Comparison of ENCODE assay signal across 9 cellular contexts in the genomic region with DNA sequence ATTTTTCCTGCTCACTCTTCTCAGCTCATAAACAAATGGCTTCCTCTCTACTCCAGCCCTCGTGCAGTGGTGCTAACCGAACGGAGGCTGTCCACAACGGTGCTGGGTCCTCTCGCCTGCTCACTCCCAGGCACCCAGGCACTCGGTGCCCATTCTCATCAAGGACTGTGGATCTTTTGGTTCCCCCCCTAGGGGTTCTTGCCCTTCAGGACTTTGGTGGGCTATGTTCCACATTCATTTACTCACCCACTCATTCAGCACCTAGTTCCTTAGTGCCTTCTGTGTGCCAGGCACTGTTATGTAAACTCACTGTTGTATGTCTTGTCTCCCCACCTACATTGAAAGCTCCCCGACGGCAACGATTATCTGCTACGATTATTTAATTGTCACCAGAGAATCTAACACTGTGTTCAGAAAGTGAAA.
A peak's percentile ranks its signal among the peaks of the same experiment; 100 is the strongest.
DNase-seq lines count a peak whose midpoint lies in the region; ATAC-seq, FAIRE-seq and TF ChIP-seq lines count a peak whose summit lies in the region.
"Had no signal": no experiment of that assay in that cellular context is flagged by ENCODE, and none has a peak within 500 bp of the region (broad histone marks: within the 10 kb centered on the region; RNA-seq: fewer than 3 reads in every experiment).

No MANE protein-coding gene starts in this region.

- no peak for FAIRE-seq in small intestine (lab: Jason Lieb, UNC)

- H3K27me3 Mint-ChIP-seq in activated CD8-positive, alpha-beta T cell treated with anti-CD3 and anti-CD28 coated beads, Interleukin-2, amount 10 ng/mL, durations not matched to agents 7 days and 5 days (ENCODE audit: low read depth) = no peaks in the 10 kb centered on the region

- intact Hi-C loops in IMR-90 (cut with micrococcal nuclease) = no loop called here

- ATAC-seq in IMR-90 (ENCODE audit: low read depth) (peak; percentile 56), HG03520 (IDR thresholded peaks at IDR 0.05; ENCODE audit: unreplicated experiment) (no peak), GM18519 (IDR thresholded peaks at IDR 0.05; ENCODE audit: low FRiP score, unreplicated experiment) (no peak), HG03196 (IDR thresholded peaks at IDR 0.05; ENCODE audit: unreplicated experiment) (no peak)
- ATAC-seq in activated CD8-positive, alpha-beta T cell treated with anti-CD3 and anti-CD28 coated beads, Interleukin-2, amount 10 ng/mL, durations not matched to agents 7 days and 5 days = peak; percentile 40

- H3K36me3 ChIP-seq in IMR-90 (ENCODE audit: control insufficient read depth, insufficient read depth, low read length) = no peaks in the 10 kb centered on the region
- H3K36me3 ChIP-seq in fibroblast of lung (ENCODE audit: control insufficient read depth, insufficient read depth, low read length) = no peaks in the 10 kb centered on the region
- H3K36me3 ChIP-seq in small intestine (ENCODE audit: control insufficient read depth in 2 of 2, insufficient read depth in 2 of 2, low read length in 2 of 2) = no peaks in the 10 kb centered on the region

- H4K91ac ChIP-seq in IMR-90 (ENCODE audit: insufficient read depth, low read depth, low read length) = peak overlapping the region; percentile 89

- H3K23ac ChIP-seq in IMR-90 (ENCODE audit: low read depth, low read length) = peak overlapping the region; percentile 89

- no peaks in the 10 kb centered on the region for H3K9me3 ChIP-seq in IMR-90 (ENCODE audit: control insufficient read depth, insufficient read depth, low read length)
- H3K9me3 ChIP-seq in fibroblast of lung (ENCODE audit: control insufficient read depth, insufficient read depth, low read depth, low read length) = no peaks in the 10 kb centered on the region
- H3K9me3 ChIP-seq in small intestine (ENCODE audit: control insufficient read depth, low read depth) = no peaks in the 10 kb centered on the region

- peak overlapping the region; percentile 87 for H3K14ac ChIP-seq in IMR-90 (replicated peaks; ENCODE audit: low read depth, low read length)

- H3K79me1 ChIP-seq in IMR-90 (ENCODE audit: low read depth in 1 of 2, low read length in 2 of 2) = peaks cover 17 to 33% of the 10 kb centered on the region in 2 experiments

- H3K27ac Mint-ChIP-seq in activated CD8-positive, alpha-beta T cell treated with anti-CD3 and anti-CD28 coated beads, Interleukin-2, amount 10 ng/mL, durations not matched to agents 7 days and 5 days = peak overlapping the region; percentile 91

- WGBS in IMR-90 (ENCODE audit: extremely low coverage in 2 of 2, insufficient read length in 1 of 2), 2 experiments = 11% methylated on average over 3 of the region's 10 CpGs; no CpG with 5 or more reads in 1 of the 2 experiments
- WGBS in small intestine, 3 donors = 42 to 82% (median 62%) methylated on average over 10 of the region's 10 CpGs

- peak overlapping the region; percentile 16; the same call in 1 of the 2 replicates for H3K4me3 ChIP-seq in IMR-90 (ENCODE audit: insufficient read depth, low read depth, low read length)
- peak overlapping the region in 3 of 4 experiments; percentile 2 to 32 (median 18) for H3K4me3 ChIP-seq in fibroblast of lung (replicated peaks in 1 of 4; ENCODE audit: control extremely low read depth in 1 of 4, insufficient read depth in 1 of 4, low read depth in 3 of 4, low read length in 4 of 4)
- peak overlapping the region in 1 of 2 donors; percentile 34 for H3K4me3 ChIP-seq in small intestine (ENCODE audit: low read depth in 1 of 2, low read length in 2 of 2)

- dilution Hi-C loops in IMR-90 (cut with HindIII; ENCODE audit: low sequenced_read_pairs, unreplicated experiment) = no loop called here

- peak overlapping the region; percentile 72 for H3K4me3 Mint-ChIP-seq in activated CD8-positive, alpha-beta T cell treated with anti-CD3 and anti-CD28 coated beads, Interleukin-2, amount 10 ng/mL, durations not matched to agents 7 days and 5 days

- peaks cover 89% of the 10 kb centered on the region for H3K4me1 Mint-ChIP-seq in activated CD8-positive, alpha-beta T cell treated with anti-CD3 and anti-CD28 coated beads, Interleukin-2, amount 10 ng/mL, durations not matched to agents 7 days and 5 days (ENCODE audit: low read depth)

- H3K9me1 ChIP-seq in IMR-90 (ENCODE audit: insufficient read depth, low read length) = peaks cover 12% of the 10 kb centered on the region

- H3K27me3 ChIP-seq in IMR-90 (ENCODE audit: control insufficient read depth, insufficient read depth, low read length) (no peaks in the 10 kb centered on the region), fibroblast of lung (ENCODE audit: control insufficient read depth, insufficient read depth, low read length) (no peaks in the 10 kb centered on the region), small intestine (ENCODE audit: control insufficient read depth in 2 of 2, insufficient read depth in 2 of 2, low read length in 2 of 2) (no peaks in the 10 kb centered on the region)

- in situ Hi-C loops in IMR-90 (cut with MboI; ENCODE audit: low sequenced_read_pairs) = no loop called here

- no TSS peak for BruUV-seq in IMR-90 (replicated peaks; lab: Mats Ljungman, UMichigan)

- H2BK15ac ChIP-seq in IMR-90 (ENCODE audit: low read depth, low read length) = peak overlapping the region; percentile 95; the same call in 2 of the 3 replicates

- peak overlapping the region; percentile 2 for H2AK9ac ChIP-seq in IMR-90 (replicated peaks; ENCODE audit: low read depth, low read length, poor library complexity)

- H3K4ac ChIP-seq in IMR-90 (ENCODE audit: low read depth, low read length) = peak overlapping the region; percentile 83

- peak overlapping the region; percentile 88 for H2BK20ac ChIP-seq in IMR-90 (ENCODE audit: low read depth, low read length)

- no peaks in the 10 kb centered on the region for H3K9me3 Mint-ChIP-seq in activated CD8-positive, alpha-beta T cell treated with anti-CD3 and anti-CD28 coated beads, Interleukin-2, amount 10 ng/mL, durations not matched to agents 7 days and 5 days (ENCODE audit: insufficient read depth)

- peak overlapping the region; percentile 68 for H3K9ac ChIP-seq in IMR-90 (ENCODE audit: low read depth, low read length)
- H3K9ac ChIP-seq in fibroblast of lung (ENCODE audit: insufficient read depth, low read length) = peak overlapping the region; percentile 18

- H2BK120ac ChIP-seq in IMR-90 (ENCODE audit: low read depth, low read length) = peak overlapping the region; percentile 85

- peak overlapping the region; percentile 95 for H3K18ac ChIP-seq in IMR-90 (ENCODE audit: low read depth, low read length)

- H3K4me1 ChIP-seq in IMR-90 (ENCODE audit: control insufficient read depth, insufficient read depth, low read length) = peaks cover 39% of the 10 kb centered on the region
- peaks cover 14% of the 10 kb centered on the region for H3K4me1 ChIP-seq in fibroblast of lung (ENCODE audit: control insufficient read depth, extremely low read depth, insufficient read depth, low read length)
- H3K4me1 ChIP-seq in small intestine (ENCODE audit: control insufficient read depth in 2 of 2, insufficient read depth in 1 of 2, low read depth in 1 of 2, low read length in 1 of 2) = peaks cover 0 to 3% of the 10 kb centered on the region in 2 donors

- H3K27ac ChIP-seq in IMR-90 (ENCODE audit: insufficient read depth, low read length) (peak overlapping the region; percentile 91), fibroblast of lung (ENCODE audit: insufficient read depth, low read length) (peak overlapping the region; percentile 70), small intestine (ENCODE audit: low read depth in 1 of 2, low read length in 1 of 2) (peak overlapping the region; percentile 28 to 90)

- H4K8ac ChIP-seq in IMR-90 (ENCODE audit: low read depth in 2 of 2, low read length in 2 of 2) = peak overlapping the region; percentile 82 to 92

- TF ChIP-seq CTCF in IMR-90 (conservative IDR thresholded peaks at IDR 0.05; ENCODE audit: low read depth, low read length) (no peak), fibroblast of lung (conservative IDR thresholded peaks at IDR 0.05 in 1 of 2, IDR thresholded peaks at IDR 0.05 in 1 of 2; ENCODE audit: low read depth in 1 of 2, low read length in 2 of 2) (no peak)

- no peak for TF ChIP-seq POLR2A in IMR-90 (IDR thresholded peaks at IDR 0.05; ENCODE audit: low read depth, low read length)

- H3K36me3 Mint-ChIP-seq in activated CD8-positive, alpha-beta T cell treated with anti-CD3 and anti-CD28 coated beads, Interleukin-2, amount 10 ng/mL, durations not matched to agents 7 days and 5 days (ENCODE audit: low read depth) = peaks cover 44% of the 10 kb centered on the region

- peak overlapping the region; percentile 95 for H4K5ac ChIP-seq in IMR-90 (ENCODE audit: low read depth, low read length)

- H3K4me2 ChIP-seq in IMR-90 (ENCODE audit: low read depth, low read length) = peak overlapping the region; percentile 79
- H3K4me2 ChIP-seq in fibroblast of lung (ENCODE audit: extremely low read depth, insufficient read depth, low read length) = peak overlapping the region; percentile 83

- H3K56ac ChIP-seq in IMR-90 (ENCODE audit: extremely low read depth, insufficient read depth, low read length) = peak overlapping the region; percentile 75

- H2AFZ ChIP-seq in IMR-90 (replicated peaks; ENCODE audit: low read length, poor library complexity) (peak overlapping the region; percentile 83), fibroblast of lung (ENCODE audit: low read length) (peak overlapping the region; percentile 6)

- CTCF ChIA-PET in IMR-90 (lab: Yijun Ruan, JAX) = interaction anchor here (0.6 kb wide), 1 partner anchor 40 kb away, joined by 5 read pairs; no protein-coding TSS in a partner anchor
- CTCF ChIA-PET in activated CD8-positive, alpha-beta T cell treated with anti-CD3 and anti-CD28 coated beads, Interleukin-2, amount 10 ng/mL, durations not matched to agents 7 days and 5 days (lab: Charles Lee) = interaction anchor here (0.6 to 2.5 kb wide), 18 partner anchors 10 to 231 kb away, joined by 3 to 13 read pairs (median 4); a partner anchor contains a TSS

- no peaks in the 10 kb centered on the region for H3K79me2 ChIP-seq in fibroblast of lung (ENCODE audit: control insufficient read depth, insufficient read depth, low read length)

- 0 out of 2 replicates have a peak, but pooled peaks cover 3% of the 10 kb centered on the region for H4K20me1 ChIP-seq in IMR-90 (ENCODE audit: insufficient read depth, low read length)
- H4K20me1 ChIP-seq in fibroblast of lung (ENCODE audit: control insufficient read depth, extremely low read depth, insufficient read depth, low read length) = no peaks in the 10 kb centered on the region

- DNase-seq in IMR-90 = peak; percentile 44
- DNase-seq in activated CD8-positive, alpha-beta T cell treated with anti-CD3 and anti-CD28 coated beads, Interleukin-2, amount 10 ng/mL, durations not matched to agents 7 days and 5 days = peak; percentile 50
- DNase-seq in fibroblast of lung (ENCODE audit: low read depth in 2 of 2) = no peak
- DNase-seq in small intestine = no peak
- no peak for DNase-seq in middle frontal gyrus (ENCODE audit: extremely low spot score, low spot score)
- DNase-seq: NCI-H2107 had no signal

- no peak for TF ChIP-seq RAD21 in IMR-90 (IDR thresholded peaks at IDR 0.05; ENCODE audit: low read length)

- POLR2A ChIA-PET in IMR-90 (lab: Charles Lee; ENCODE audit: unreplicated experiment) = no interaction called here
- POLR2A ChIA-PET in activated CD8-positive, alpha-beta T cell treated with anti-CD3 and anti-CD28 coated beads, Interleukin-2, amount 10 ng/mL, durations not matched to agents 7 days and 5 days (lab: Charles Lee) = interaction anchor here (0.6 to 1.4 kb wide), 5 partner anchors 8 to 114 kb away, joined by 3 to 5 read pairs (median 3); a partner anchor contains a TSS

- H2BK5ac ChIP-seq in IMR-90 (ENCODE audit: low read depth, low read length, poor library complexity, severe bottlenecking) = peak overlapping the region; percentile 93

- H2AK5ac ChIP-seq in IMR-90 (ENCODE audit: low read depth, low read length) = peak overlapping the region; percentile 54

Comparison
In these comparisons a context has a peak if more than half of its experiments do, and no peak if none do; other contexts are left out.
1. ATAC-seq: peak in IMR-90 (single experiment) and activated CD8-positive, alpha-beta T cell treated with anti-CD3 and anti-CD28 coated beads, Interleukin-2, amount 10 ng/mL, durations not matched to agents 7 days and 5 days (single experiment); none in HG03520 (single experiment), GM18519 (single experiment) and HG03196 (single experiment).
2. DNase-seq: peak in IMR-90 (single experiment) and activated CD8-positive, alpha-beta T cell treated with anti-CD3 and anti-CD28 coated beads, Interleukin-2, amount 10 ng/mL, durations not matched to agents 7 days and 5 days (single experiment); none in fibroblast of lung (0 of 2), small intestine (single experiment) and middle frontal gyrus (single experiment).
3. Peak in every context shown above with its lines, with median percentiles within 50 percentile points of each other: H3K27ac ChIP-seq.